ENCODE assay signal across 13 cellular contexts in genomic region chr17:8056976-8057625, GRCh38. TPM values are rescaled to one million over a fixed set of nuclear protein-coding genes. Genes with fewer than 3 reads are reported as not detected.
A peak's percentile ranks its signal among the peaks of the same experiment; 100 is the strongest.
DNase-seq lines count a peak whose midpoint lies in the region; ATAC-seq and TF ChIP-seq lines count a peak whose summit lies in the region.
"Had no signal": no experiment of that assay in that cellular context is flagged by ENCODE, and none has a peak within 500 bp of the region (broad histone marks: within the 10 kb centered on the region; RNA-seq: fewer than 3 reads in every experiment).

No MANE protein-coding gene starts in this region.

- no peak for TF ChIP-seq EP300 in gastroesophageal sphincter (IDR thresholded peaks at IDR 0.05)

- no peaks in the 10 kb centered on the region for H3F3A ChIP-seq in GM23338 (replicated peaks; ENCODE audit: low read depth)
- H3F3A ChIP-seq in PC-3 (ENCODE audit: low read length, unreplicated experiment) = no peaks in the 10 kb centered on the region
- peaks cover 9% of the 10 kb centered on the region for H3F3A ChIP-seq in smooth muscle cell (ENCODE audit: low read depth)

- peaks cover 18% of the 10 kb centered on the region for H3K27me3 Mint-ChIP-seq in GM23338 (ENCODE audit: insufficient read depth, low read depth, poor library complexity)

- intact Hi-C loops in PC-3 (cut with micrococcal nuclease) = loop anchor here (1.0 to 5.0 kb wide), 4 partner anchors 41 to 144 kb away; partner anchors contain the start of genes CNTROB and TRAPPC1

- H3K9me3 ChIP-seq in PC-3 (ENCODE audit: low read length) (no peaks in the 10 kb centered on the region), smooth muscle cell (replicated peaks; ENCODE audit: low read depth) (no peaks in the 10 kb centered on the region), gastroesophageal sphincter (no peaks in the 10 kb centered on the region)
- H3K9me3 ChIP-seq: SJCRH30 had no signal

- no peak for TF ChIP-seq POLR2A in gastroesophageal sphincter (IDR thresholded peaks at IDR 0.05)

- no peaks in the 10 kb centered on the region for H3K9me3 Mint-ChIP-seq in GM23338
- H3K9me3 Mint-ChIP-seq: CD4-positive, alpha-beta T cell had no signal

- H3K36me3 ChIP-seq in GM23338 (ENCODE audit: insufficient read depth) = no peaks in the 10 kb centered on the region
- no peaks in the 10 kb centered on the region for H3K36me3 ChIP-seq in PC-3 (ENCODE audit: low read depth, low read length)
- no peaks in the 10 kb centered on the region for H3K36me3 ChIP-seq in smooth muscle cell (ENCODE audit: low read depth)
- no peaks in the 10 kb centered on the region for H3K36me3 ChIP-seq in gastroesophageal sphincter
- H3K36me3 ChIP-seq: SJCRH30 had no signal

- H3K9ac ChIP-seq in PC-3 (ENCODE audit: low read length) (peak overlapping the region; percentile 78), smooth muscle cell (ENCODE audit: low read depth) (no peak overlapping the region)
- H3K9ac ChIP-seq: GM23248 had no signal

- H3K79me2 ChIP-seq in GM23338 (replicated peaks; ENCODE audit: insufficient read depth) (no peaks in the 10 kb centered on the region), PC-3 (ENCODE audit: low read length) (no peaks in the 10 kb centered on the region), smooth muscle cell (ENCODE audit: low read depth) (no peaks in the 10 kb centered on the region)

- H3K4me3 Mint-ChIP-seq in GM23338 = no peak overlapping the region; the same call in 2 of the 3 replicates
- H3K4me3 Mint-ChIP-seq: activated CD8-positive, alpha-beta T cell treated with anti-CD3 and anti-CD28 coated beads, Interleukin-2, amount 10 ng/mL, durations not matched to agents 7 days and 5 days; CD4-positive, alpha-beta T cell had no signal

- no peaks in the 10 kb centered on the region for H3K9me2 ChIP-seq in GM23338 (ENCODE audit: insufficient read depth)
- no peaks in the 10 kb centered on the region for H3K9me2 ChIP-seq in PC-3 (replicated peaks; ENCODE audit: low read length)

- ATAC-seq in GM23338 (no peak), PC-3 (peak; percentile 19; the same call in 1 of the 2 replicates), gastroesophageal sphincter (no peak)

- 75% methylated on average over 17 of the region's 17 CpGs for WGBS in smooth muscle cell (ENCODE audit: low lambda C conversion rate)
- WGBS in gastroesophageal sphincter (ENCODE audit: low coverage in 1 of 2), 2 donors = 57 to 77% methylated on average over 12 to 17 of the region's 17 CpGs

- H3K4me3 ChIP-seq in GM23338 (no peak overlapping the region), PC-3 (ENCODE audit: low read length) (peak overlapping the region; percentile 64), smooth muscle cell (peak overlapping the region; percentile 18), gastroesophageal sphincter (no peak overlapping the region)
- H3K4me3 ChIP-seq: GM23248, SJCRH30 had no signal

- no peak overlapping the region for H3K27ac Mint-ChIP-seq in GM23338
- H3K27ac Mint-ChIP-seq: activated CD8-positive, alpha-beta T cell treated with anti-CD3 and anti-CD28 coated beads, Interleukin-2, amount 10 ng/mL, durations not matched to agents 7 days and 5 days; CD4-positive, alpha-beta T cell had no signal

- H3K4me2 ChIP-seq in GM23338 = no peak overlapping the region
- H3K4me2 ChIP-seq in PC-3 (ENCODE audit: low read length) = peak overlapping the region; percentile 78
- peak overlapping the region; percentile 50 for H3K4me2 ChIP-seq in smooth muscle cell

- H4K20me1 ChIP-seq in GM23338 (replicated peaks; ENCODE audit: insufficient read depth) = no peaks in the 10 kb centered on the region
- H4K20me1 ChIP-seq in PC-3 (ENCODE audit: low read length) = no peaks in the 10 kb centered on the region
- no peaks in the 10 kb centered on the region for H4K20me1 ChIP-seq in smooth muscle cell (ENCODE audit: low read depth)

- TF ChIP-seq CTCF in GM23338 (conservative IDR thresholded peaks at IDR 0.05; ENCODE audit: low read depth in 2 of 2) (no peak), PC-3 (conservative IDR thresholded peaks at IDR 0.05; ENCODE audit: low read depth, low read length) (no peak), smooth muscle cell (IDR thresholded peaks at IDR 0.05; ENCODE audit: borderline replicate concordance, insufficient read depth, poor library complexity, severe bottlenecking) (no peak), gastroesophageal sphincter (IDR thresholded peaks at IDR 0.05) (no peak), GM10248 (IDR thresholded peaks at IDR 0.05; ENCODE audit: control extremely low read depth, extremely low read depth, low read depth, missing control alignments) (no peak)

- no peak overlapping the region for H3K27ac ChIP-seq in GM23338 (ENCODE audit: low read depth)
- H3K27ac ChIP-seq in PC-3 (ENCODE audit: low read length) = peak overlapping the region; percentile 97
- H3K27ac ChIP-seq in smooth muscle cell (ENCODE audit: low read depth) = no peak overlapping the region
- no peak overlapping the region for H3K27ac ChIP-seq in gastroesophageal sphincter
- H3K27ac ChIP-seq: foreskin keratinocyte, GM23248, SJCRH30 had no signal

- BruUV-seq in PC-3 (replicated peaks; lab: Mats Ljungman, UMichigan) = TSS peak; percentile 88

- H2AFZ ChIP-seq in GM23338 = peak overlapping the region; percentile 69; the same call in 1 of the 2 replicates
- H2AFZ ChIP-seq in PC-3 (ENCODE audit: low read length) = peak overlapping the region; percentile 40; the same call in 1 of the 2 replicates
- H2AFZ ChIP-seq in smooth muscle cell (ENCODE audit: low read depth) = no peak overlapping the region
- H2AFZ ChIP-seq: GM23248 had no signal

- H3K4me1 Mint-ChIP-seq in GM23338 = peaks cover 20% of the 10 kb centered on the region

- DNase-seq in GM23338 (ENCODE audit: low spot score) (no peak), PC-3 (peak; percentile 36), iris pigment epithelial cell (ENCODE audit: low read depth) (peak; percentile 26), smooth muscle cell (lab: John Stamatoyannopoulos, UW; ENCODE audit: unreplicated experiment) (no peak), GM10248 (ENCODE audit: extremely low spot score) (no peak), NCI-H748 treated with DMSO at 0.1 percent for 48 hours (lab: John Stamatoyannopoulos, UW) (no peak)

- no peaks in the 10 kb centered on the region for H3K36me3 Mint-ChIP-seq in GM23338 (ENCODE audit: low read depth)

- H3K4me1 ChIP-seq in GM23338 (ENCODE audit: insufficient read depth) = peaks cover 20% of the 10 kb centered on the region
- peaks cover 39% of the 10 kb centered on the region for H3K4me1 ChIP-seq in PC-3 (ENCODE audit: insufficient read depth, low read length)
- no peaks in the 10 kb centered on the region for H3K4me1 ChIP-seq in smooth muscle cell (ENCODE audit: low read depth)
- H3K4me1 ChIP-seq in gastroesophageal sphincter = peaks cover 0 to 6% (median 0%) of the 10 kb centered on the region in 3 donors
- H3K4me1 ChIP-seq: foreskin keratinocyte had no signal

- POLR2A ChIA-PET in PC-3 (lab: Charles Lee; ENCODE audit: unreplicated experiment) (interaction anchor here (0.6 kb wide), 1 partner anchor 48 kb away, joined by 5 read pairs; no protein-coding TSS in a partner anchor), GM10248 (lab: Yijun Ruan, JAX) (no interaction called here)

- CTCF ChIA-PET in PC-3 (lab: Charles Lee) = interaction anchor here (0.6 to 1.7 kb wide), 10 partner anchors 16 to 727 kb away, joined by 3 to 12 read pairs (median 4); no protein-coding TSS in a partner anchor
- CTCF ChIA-PET in GM10248 (lab: Yijun Ruan, JAX) = interaction anchor here (0.7 to 11.4 kb wide), 42 partner anchors 9 to 369 kb away, joined by 3 to 299 read pairs (median 5); partner anchors contain the start of genes ALOX12B, ALOXE3, GUCY2D and KDM6B

- H3K27me3 ChIP-seq in GM23338 (ENCODE audit: insufficient read depth) (peaks cover 44% of the 10 kb centered on the region), PC-3 (ENCODE audit: low read length) (no peaks in the 10 kb centered on the region), smooth muscle cell (ENCODE audit: low read depth) (peaks cover 33% of the 10 kb centered on the region), gastroesophageal sphincter (peaks cover 65% of the 10 kb centered on the region)

TF ChIP-seq in GM23338, 12 proteins besides CTCF, POLR2A, EP300 and RAD21 (continues in another document):
- no peak for TF ChIP-seq STAT1 (IDR thresholded peaks at IDR 0.05; ENCODE audit: unreplicated experiment)

RNA-seq across cellular contexts. Expression of gene ALOX15B, which starts 18.2 kb away (rescaled TPM):
- 0.39 and 0.45 TPM in 2 replicates for total RNA-seq in GM23338 (2014; rRNA removed; shearing (Covaris generic))
- polyA plus RNA-seq in GM23338 (2016; fragmentation: Nextera tagmentation; extraction: Ambion mirVana) = 0.33 and 0.42 TPM in 2 replicates
- total RNA-seq in PC-3 (2014; rRNA removed) = not detected in 2 replicates
- total RNA-seq in smooth muscle cell = 0.18 and 0.27 TPM in 2 replicates
- polyA plus RNA-seq in smooth muscle cell = 0.69 and 1.1 TPM in 2 replicates
- 1 to 10 TPM in 3 of 4 donors, under 1 TPM in 1; 0.69 to 5.6 (median 2.8) TPM for total RNA-seq in gastroesophageal sphincter
- total RNA-seq: activated CD8-positive, alpha-beta T cell treated with anti-CD3 and anti-CD28 coated beads, Interleukin-2, amount 10 ng/mL, durations not matched to agents 7 days and 5 days; CD4-positive, alpha-beta T cell; GM23248; SJCRH30; urinary bladder had no signal
- polyA plus RNA-seq: GM23248 had no signal

RNA-seq across cellular contexts. Expression of gene ALOX12B, which starts 30.4 kb away (rescaled TPM):
- 1.4 TPM in 1 of 2 replicates, not detected in the other for total RNA-seq in GM23338 (2014; rRNA removed; shearing (Covaris generic))
- polyA plus RNA-seq in GM23338 (2016; fragmentation: Nextera tagmentation; extraction: Ambion mirVana) (0.16 and 0.30 TPM in 2 replicates), smooth muscle cell (3.0 and 3.7 TPM in 2 replicates)
- total RNA-seq in PC-3 (2014; rRNA removed) (0.55 and 1.2 TPM in 2 replicates), smooth muscle cell (4.7 and 4.9 TPM in 2 replicates), gastroesophageal sphincter (under 1 TPM in 1 of 4 donors, not detected in 3; 0.17 TPM)
- total RNA-seq: GM23248, SJCRH30 had no signal
- polyA plus RNA-seq: GM23248, urinary bladder had no signal

RNA-seq across cellular contexts. Expression of gene GUCY2D, which starts 54.7 kb away (rescaled TPM):
- total RNA-seq in GM23338 (2014; rRNA removed; shearing (Covaris generic)) = 0.07 TPM in 1 of 2 replicates, not detected in the other
- 0.08 and 0.96 TPM in 2 replicates for polyA plus RNA-seq in GM23338 (2016; fragmentation: Nextera tagmentation; extraction: Ambion mirVana)
- 0.12 TPM in 1 of 2 replicates, not detected in the other for total RNA-seq in PC-3 (2014; rRNA removed)
- 0.09 TPM in 1 of 2 replicates, not detected in the other for total RNA-seq in smooth muscle cell
- 0.30 and 0.57 TPM in 2 replicates for polyA plus RNA-seq in smooth muscle cell
- total RNA-seq in gastroesophageal sphincter = not detected
- total RNA-seq: activated CD8-positive, alpha-beta T cell treated with anti-CD3 and anti-CD28 coated beads, Interleukin-2, amount 10 ng/mL, durations not matched to agents 7 days and 5 days; SJCRH30; urinary bladder had no signal
- polyA plus RNA-seq: GM23248, urinary bladder had no signal

Comparison
In these comparisons a context has a peak if more than half of its experiments do, and no peak if none do; other contexts are left out.
1. DNase-seq: peak in PC-3 (single experiment) and iris pigment epithelial cell (single experiment); none in GM23338 (single experiment), smooth muscle cell (single experiment), GM10248 (single experiment) and NCI-H748 treated with DMSO at 0.1 percent for 48 hours (single experiment).
2. H3K4me3 ChIP-seq: peak in PC-3 (single experiment) and smooth muscle cell (single experiment); none in GM23338 (single experiment) and gastroesophageal sphincter (0 of 2).